Comparison of ENCODE assay signal across 23 cellular contexts in genomic region chr12:27008070-27008469, GRCh38.
"Had no signal": no experiment of that assay in that cellular context is flagged by ENCODE, and none has a peak within 500 bp of the region (broad histone marks: within the 10 kb centered on the region; RNA-seq: fewer than 3 reads in every experiment).

No MANE protein-coding gene starts in this region.

- H3K27me3 ChIP-seq: right lobe of liver, tibial nerve, uterus had no signal

- H3K9me3 ChIP-seq: right lobe of liver, tibial nerve, uterus had no signal

- H3K9me3 Mint-ChIP-seq: activated CD4-positive, alpha-beta T cell treated with anti-CD3 and anti-CD28 coated beads, Interleukin-2, amount 10 ng/mL, durations not matched to agents 24 days and 14 days; activated naive CD4-positive, alpha-beta T cell treated with anti-CD3 and anti-CD28 coated beads, Interleukin-2, amount 50 U/mL, for 72 hours; brain; dendritic cell treated with granulocyte-macrophage colony-stimulating factor and Interleukin-4, amounts not matched to agents 40 ng/mL and 50 ng/mL, for 4 days; naive thymus-derived CD4-positive, alpha-beta T cell; neural crest cell; stimulated activated naive CD8-positive, alpha-beta T cell treated with anti-CD3 and anti-CD28 coated beads, Interleukin-15, amount 100 ng/mL, for 72 hours had no signal

- H3K36me3 ChIP-seq: tibial nerve, uterus had no signal

- ATAC-seq: activated CD4-positive, CD25-positive, alpha-beta regulatory T cell treated with anti-CD3 and anti-CD28 coated beads, Interleukin-2, amount 50 U/mL, for 24 hours; activated CD8-positive, alpha-beta T cell treated with anti-CD3 and anti-CD28 coated beads, Interleukin-2, amount 10 ng/mL, durations not matched to agents 7 days and 5 days; activated naive CD4-positive, alpha-beta T cell treated with anti-CD3 and anti-CD28 coated beads, Interleukin-2, amount 50 U/mL, for 72 hours; left colon; naive thymus-derived CD4-positive, alpha-beta T cell; right lobe of liver; stimulated activated naive CD8-positive, alpha-beta T cell treated with anti-CD3 and anti-CD28 coated beads, Interleukin-15, amount 100 ng/mL, for 72 hours had no signal

- H3K27me3 Mint-ChIP-seq: activated CD4-positive, alpha-beta T cell treated with anti-CD3 and anti-CD28 coated beads, Interleukin-2, amount 10 ng/mL, durations not matched to agents 24 days and 14 days; brain; dendritic cell treated with granulocyte-macrophage colony-stimulating factor and Interleukin-4, amounts not matched to agents 40 ng/mL and 50 ng/mL, for 4 days; naive thymus-derived CD4-positive, alpha-beta T cell; stimulated activated naive CD8-positive, alpha-beta T cell treated with anti-CD3 and anti-CD28 coated beads, Interleukin-15, amount 100 ng/mL, for 72 hours had no signal

- H3K27ac ChIP-seq: skin epidermis, tibial nerve, uterus had no signal

- H3K27ac Mint-ChIP-seq: activated CD4-positive, alpha-beta T cell treated with anti-CD3 and anti-CD28 coated beads, Interleukin-2, amount 10 ng/mL, durations not matched to agents 24 days and 14 days; activated CD8-positive, alpha-beta T cell treated with anti-CD3 and anti-CD28 coated beads, Interleukin-2, amount 10 ng/mL, durations not matched to agents 7 days and 5 days; activated naive CD4-positive, alpha-beta T cell treated with anti-CD3 and anti-CD28 coated beads, Interleukin-2, amount 50 U/mL, for 72 hours; brain; dendritic cell treated with granulocyte-macrophage colony-stimulating factor and Interleukin-4, amounts not matched to agents 40 ng/mL and 50 ng/mL, for 4 days; stimulated activated naive CD8-positive, alpha-beta T cell treated with anti-CD3 and anti-CD28 coated beads, Interleukin-15, amount 100 ng/mL, for 72 hours had no signal

- H3K4me3 Mint-ChIP-seq: activated CD4-positive, alpha-beta T cell treated with anti-CD3 and anti-CD28 coated beads, Interleukin-2, amount 10 ng/mL, durations not matched to agents 24 days and 14 days; activated CD8-positive, alpha-beta T cell treated with anti-CD3 and anti-CD28 coated beads, Interleukin-2, amount 10 ng/mL, durations not matched to agents 7 days and 5 days; brain; dendritic cell treated with granulocyte-macrophage colony-stimulating factor and Interleukin-4, amounts not matched to agents 40 ng/mL and 50 ng/mL, for 4 days; naive thymus-derived CD4-positive, alpha-beta T cell; neural crest cell; stimulated activated naive CD8-positive, alpha-beta T cell treated with anti-CD3 and anti-CD28 coated beads, Interleukin-15, amount 100 ng/mL, for 72 hours had no signal

- H3K4me3 ChIP-seq: right lobe of liver, skin epidermis, tibial nerve, uterus had no signal

- H3K4me1 ChIP-seq: uterus had no signal

- DNase-seq: activated CD4-positive, alpha-beta T cell treated with anti-CD3 and anti-CD28 coated beads, Interleukin-2, amount 10 ng/mL, durations not matched to agents 24 days and 14 days; activated CD8-positive, alpha-beta T cell treated with anti-CD3 and anti-CD28 coated beads, Interleukin-2, amount 10 ng/mL, durations not matched to agents 7 days and 5 days; activated T-cell treated with anti-CD3 and anti-CD28 coated beads, Interleukin-2, amount 50 U/mL, for 1 hour; aorta; effector CD8-positive, alpha-beta T cell; erythroblast; foreskin fibroblast; left colon; mesenchymal stem cell; naive thymus-derived CD4-positive, alpha-beta T cell; posterior cingulate gyrus; right lobe of liver; stimulated activated CD4-positive, alpha-beta T cell treated with anti-CD3 and anti-CD28 coated beads, Interleukin-1b, Interleukin-23, amount 100 ng/mL, for 48 hours; stimulated activated naive CD8-positive, alpha-beta T cell treated with anti-CD3 and anti-CD28 coated beads, Interleukin-15, amount 100 ng/mL, for 72 hours; T1000; uterus had no signal
